ENCODE assay signal across 8 cellular contexts in the genomic region with DNA sequence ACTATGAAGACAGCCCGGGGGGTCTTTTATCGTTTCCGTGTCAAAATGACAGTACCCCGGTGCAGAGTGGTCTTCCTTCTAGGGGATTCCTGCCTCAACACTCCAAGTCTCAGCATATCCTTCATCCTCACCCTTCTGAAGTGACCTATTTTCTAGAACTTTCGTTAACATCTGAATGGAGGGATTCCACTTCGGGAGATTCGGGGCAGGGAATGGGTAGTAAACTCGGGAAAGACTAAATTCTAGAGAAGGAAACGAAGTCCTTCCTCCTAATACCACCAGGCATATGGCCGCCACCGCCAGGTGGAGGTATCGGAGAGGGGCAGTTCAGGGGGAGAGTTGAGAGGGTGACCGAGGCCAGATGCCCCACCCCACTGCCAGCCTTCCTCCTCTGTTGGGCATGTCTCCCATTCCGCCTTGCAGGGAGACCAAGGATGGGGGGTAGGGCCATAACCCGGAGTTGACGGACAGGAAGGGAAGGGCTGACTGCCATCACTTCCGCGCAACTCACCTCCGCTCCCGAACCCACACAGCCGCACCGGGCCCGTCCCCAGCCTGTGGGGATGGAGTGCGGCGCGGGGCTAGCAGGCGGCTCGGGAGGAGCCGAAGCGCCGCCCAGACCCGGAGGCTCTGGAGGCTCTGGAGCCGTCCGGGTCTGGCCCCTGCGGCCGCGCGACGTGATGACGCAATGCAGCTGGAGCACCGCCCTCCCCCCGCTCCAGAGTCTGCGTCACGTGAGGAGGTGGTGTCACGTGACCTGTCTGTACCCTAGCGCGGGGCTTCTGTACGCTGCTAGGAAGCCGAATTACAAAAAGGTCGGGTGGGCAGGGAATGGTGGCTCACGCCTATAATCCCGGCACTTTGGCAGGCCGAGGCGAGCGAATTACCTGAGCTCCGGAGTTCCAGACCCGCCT. TPM values are rescaled to one million over a fixed set of nuclear protein-coding genes. Genes with fewer than 3 reads are reported as not detected.
DNase-seq lines count a peak whose midpoint lies in the region; ATAC-seq and TF ChIP-seq lines count a peak whose summit lies in the region.

A gene (minus strand): TSS at position 657 of the 914 bp plus-strand sequence. CDS start 2,072 bp downstream, outside the sequence.

- peak within 1 kb of the TSS; percentile 97 for H3K27ac Mint-ChIP-seq in activated naive CD8-positive, alpha-beta T cell treated with anti-CD3 and anti-CD28 coated beads, Interleukin-2, amount 10 ng/mL, durations not matched to agents 7 days and 5 days

- ATAC-seq in HG02759 (IDR thresholded peaks at IDR 0.05; ENCODE audit: unreplicated experiment) (peak; percentile 94), Right ventricle myocardium inferior (peak; percentile 99)
- peak; percentile 94 for ATAC-seq in activated naive CD8-positive, alpha-beta T cell treated with anti-CD3 and anti-CD28 coated beads, Interleukin-2, amount 10 ng/mL, durations not matched to agents 7 days and 5 days (ENCODE audit: low read depth)

- H4K20me1 ChIP-seq in SU-DHL-6 (ENCODE audit: low read depth, low read length), result no peaks in the 10 kb centered on the region

- peak within 1 kb of the TSS; percentile 65 for H3K27ac ChIP-seq in SU-DHL-6 (ENCODE audit: low read depth, low read length)
- peak within 1 kb of the TSS; percentile 84 to 85 for H3K27ac ChIP-seq in ovary
- H3K27ac ChIP-seq in thyroid gland, result peak within 1 kb of the TSS; percentile 69 to 95 (median 86)

- no peaks in the 10 kb centered on the region for H3K9me3 ChIP-seq in SU-DHL-6 (ENCODE audit: insufficient read depth, low read length)
- H3K9me3 ChIP-seq in ovary, result no peaks in the 10 kb centered on the region
- H3K9me3 ChIP-seq in thyroid gland, result no peaks in the 10 kb centered on the region

- no peaks in the 10 kb centered on the region for H3K9me3 Mint-ChIP-seq in activated naive CD8-positive, alpha-beta T cell treated with anti-CD3 and anti-CD28 coated beads, Interleukin-2, amount 10 ng/mL, durations not matched to agents 7 days and 5 days

- peak within 1 kb of the TSS; percentile 84 for H3K9ac ChIP-seq in SU-DHL-6 (ENCODE audit: low read length)

- H3F3A ChIP-seq in SU-DHL-6 (ENCODE audit: insufficient read depth), result no peaks in the 10 kb centered on the region; the same call in 1 of the 2 replicates

- H3K4me3 ChIP-seq in SU-DHL-6 (ENCODE audit: insufficient read depth, low read length, poor library complexity, severe bottlenecking) (peak within 1 kb of the TSS; percentile 94), ovary (peak within 1 kb of the TSS; percentile 89), thyroid gland (replicated peaks in 1 of 3) (peak within 1 kb of the TSS; percentile 16 to 65 (median 47))

- H3K4me1 Mint-ChIP-seq in activated naive CD8-positive, alpha-beta T cell treated with anti-CD3 and anti-CD28 coated beads, Interleukin-2, amount 10 ng/mL, durations not matched to agents 7 days and 5 days, result peaks cover 19% of the 10 kb centered on the region

- peak within 1 kb of the TSS; percentile 93 for H3K4me2 ChIP-seq in SU-DHL-6 (ENCODE audit: low read depth, low read length, poor library complexity, severe bottlenecking)

- no peaks in the 10 kb centered on the region for H3K27me3 ChIP-seq in SU-DHL-6 (ENCODE audit: low read length)
- no peaks in the 10 kb centered on the region for H3K27me3 ChIP-seq in ovary
- H3K27me3 ChIP-seq in thyroid gland, result no peaks in the 10 kb centered on the region

- peaks cover 33% of the 10 kb centered on the region for H3K79me2 ChIP-seq in SU-DHL-6 (ENCODE audit: insufficient read depth, low read length)

- TF ChIP-seq POLR2A in ovary (IDR thresholded peaks at IDR 0.05) (peak; percentile 94), thyroid gland (IDR thresholded peaks at IDR 0.05) (peak in 1 of 2 donors; percentile 93)

- DNase-seq in NCI-H128 (lab: John Stamatoyannopoulos, UW; ENCODE audit: unreplicated experiment) (peak; percentile 97), Right ventricle myocardium inferior (ENCODE audit: missing footprints) (peak; percentile 99), ovary (peak; percentile 97 to 98 (median 97)), thyroid gland (peak; percentile 96)
- DNase-seq in activated naive CD8-positive, alpha-beta T cell treated with anti-CD3 and anti-CD28 coated beads, Interleukin-2, amount 10 ng/mL, durations not matched to agents 7 days and 5 days, result peak; percentile 95

- TF ChIP-seq CTCF in GM12872 (IDR thresholded peaks at IDR 0.05; ENCODE audit: insufficient read depth, low read depth, low read length) (peak; percentile 69), SU-DHL-6 (IDR thresholded peaks at IDR 0.05; ENCODE audit: insufficient read depth, low read length, poor library complexity, severe bottlenecking) (peak; percentile 50), ovary (IDR thresholded peaks at IDR 0.05) (peak in 2 of 3 donors; percentile 66 to 70), thyroid gland (IDR thresholded peaks at IDR 0.05) (peak; percentile 15 to 69 (median 52))

- intact Hi-C loops in Right ventricle myocardium inferior (cut with DNase I), result loop anchor here (1.0 to 2.0 kb wide), 2 partner anchors 40 to 72 kb away; a partner anchor contains a TSS
- intact Hi-C loops in ovary (cut with DNase I), result no loop called here
- intact Hi-C loops in thyroid gland (cut with DNase I), result no loop called here

- H3K27me3 Mint-ChIP-seq in activated naive CD8-positive, alpha-beta T cell treated with anti-CD3 and anti-CD28 coated beads, Interleukin-2, amount 10 ng/mL, durations not matched to agents 7 days and 5 days, result peaks cover 2% of the 10 kb centered on the region

- peak within 1 kb of the TSS; percentile 96 for H3K4me3 Mint-ChIP-seq in activated naive CD8-positive, alpha-beta T cell treated with anti-CD3 and anti-CD28 coated beads, Interleukin-2, amount 10 ng/mL, durations not matched to agents 7 days and 5 days

- POLR2A ChIA-PET in activated naive CD8-positive, alpha-beta T cell treated with anti-CD3 and anti-CD28 coated beads, Interleukin-2, amount 10 ng/mL, durations not matched to agents 7 days and 5 days (lab: Charles Lee), result interaction anchor here (0.5 to 1.6 kb wide), 11 partner anchors 24 to 945 kb away, joined by 3 to 13 read pairs (median 4); a partner anchor contains a TSS

- no peaks in the 10 kb centered on the region for H3K9me2 ChIP-seq in SU-DHL-6 (replicated peaks; ENCODE audit: insufficient read depth, low read length)

- peak within 1 kb of the TSS; percentile 90 for H2AFZ ChIP-seq in SU-DHL-6 (ENCODE audit: low read depth, low read length, severe bottlenecking)

- no peaks in the 10 kb centered on the region for H3K36me3 ChIP-seq in SU-DHL-6 (ENCODE audit: low read length)
- no peaks in the 10 kb centered on the region for H3K36me3 ChIP-seq in ovary
- H3K36me3 ChIP-seq in thyroid gland, result no peaks in the 10 kb centered on the region

- peaks cover 11% of the 10 kb centered on the region for H3K36me3 Mint-ChIP-seq in activated naive CD8-positive, alpha-beta T cell treated with anti-CD3 and anti-CD28 coated beads, Interleukin-2, amount 10 ng/mL, durations not matched to agents 7 days and 5 days

- WGBS in ovary, 3 donors, result 1% methylated on average over 55 to 57 of the region's 57 CpGs
- 2% methylated on average over 17 to 20 of the region's 57 CpGs for WGBS in thyroid gland, 2 donors

- H3K4me1 ChIP-seq in ovary (ENCODE audit: insufficient read depth) (no peaks in the 10 kb centered on the region), thyroid gland (peaks cover 5 to 10% of the 10 kb centered on the region in 2 donors)

- TF ChIP-seq EP300 in ovary (IDR thresholded peaks at IDR 0.05), result peak; percentile 41

RNA-seq across cellular contexts. Expression of the gene that starts here (rescaled TPM):
- total RNA-seq in activated naive CD8-positive, alpha-beta T cell treated with anti-CD3 and anti-CD28 coated beads, Interleukin-2, amount 10 ng/mL, durations not matched to agents 7 days and 5 days, result 10 to 100 TPM; 30.1 to 30.5 TPM
- 19.3 TPM for total RNA-seq in Right ventricle myocardium inferior
- total RNA-seq in ovary, result 10 to 100 TPM; 11.2 to 29.7 (median 20.1) TPM
- 10 to 100 TPM; 13.5 to 25.4 TPM for polyA plus RNA-seq in ovary
- total RNA-seq in thyroid gland, result 10 to 100 TPM; 25.1 to 34.0 (median 29.1) TPM

Comparison
In these comparisons a context has a peak if more than half of its experiments do, and no peak if none do; other contexts are left out.
1. Peak in every context shown above with its lines: DNase-seq, ATAC-seq, H3K4me3 ChIP-seq and H3K27ac ChIP-seq.